ENCODE assay signal across 16 cellular contexts in the genomic region with DNA sequence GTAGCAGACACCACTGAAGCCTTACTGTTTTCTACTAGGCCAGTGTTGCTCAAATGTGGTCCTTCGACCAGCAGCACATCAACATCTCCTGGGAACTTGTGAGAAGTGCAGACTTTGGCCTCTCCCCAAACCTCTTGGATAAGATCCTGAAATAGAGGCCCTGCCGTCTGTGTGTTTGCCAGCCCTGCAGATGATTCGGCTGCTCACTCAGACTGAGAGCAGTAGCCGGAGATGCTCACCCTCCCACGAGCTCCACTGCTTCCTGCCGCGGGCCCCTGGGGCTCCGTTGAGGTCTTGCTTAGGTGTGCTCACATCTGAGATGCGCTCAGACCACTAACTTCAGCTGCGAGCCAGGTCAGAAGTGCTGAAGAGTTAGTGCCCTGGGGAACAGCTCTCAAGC.
DNase-seq lines count a peak whose midpoint lies in the region; ATAC-seq and TF ChIP-seq lines count a peak whose summit lies in the region.
"Had no signal": no experiment of that assay in that cellular context is flagged by ENCODE, and none has a peak within 500 bp of the region (broad histone marks: within the 10 kb centered on the region; RNA-seq: fewer than 3 reads in every experiment).

No MANE protein-coding gene starts in this region.

- H3K27me3 ChIP-seq in aorta (ENCODE audit: control insufficient read depth in 1 of 2, insufficient read depth in 2 of 2, low read length in 1 of 2), result no peaks in the 10 kb centered on the region

- intact Hi-C loops in Right ventricle myocardium superior (cut with DNase I), result no loop called here
- intact Hi-C loops in cardiac septum (cut with DNase I), result no loop called here
- intact Hi-C loops in left cardiac atrium (cut with DNase I), result no loop called here
- intact Hi-C loops in aorta (cut with DNase I), result no loop called here

- no peaks in the 10 kb centered on the region for H3K4me1 ChIP-seq in aorta (ENCODE audit: control insufficient read depth in 1 of 2, insufficient read depth in 2 of 2, low read length in 2 of 2)
- H3K4me1 ChIP-seq: A549, suprapubic skin had no signal

- H3K27ac Mint-ChIP-seq in HFFc6 (no peak overlapping the region), nephron progenitor cell (no peak overlapping the region)
- H3K27ac Mint-ChIP-seq: activated naive CD4-positive, alpha-beta T cell treated with anti-CD3 and anti-CD28 coated beads, Interleukin-2, amount 50 U/mL, for 24 hours had no signal

- H3K9me3 ChIP-seq in aorta (ENCODE audit: control insufficient read depth, low read length), result no peaks in the 10 kb centered on the region
- H3K9me3 ChIP-seq: suprapubic skin had no signal

- H3K9me3 Mint-ChIP-seq in HFFc6 (peaks cover 21% of the 10 kb centered on the region), nephron progenitor cell (peaks cover 15% of the 10 kb centered on the region)

- peaks cover 3% of the 10 kb centered on the region for H3K27me3 Mint-ChIP-seq in HFFc6 (ENCODE audit: insufficient read depth)
- H3K27me3 Mint-ChIP-seq in nephron progenitor cell (ENCODE audit: low read depth, poor library complexity), result no peaks in the 10 kb centered on the region

- H3K36me3 Mint-ChIP-seq in HFFc6 (ENCODE audit: low read depth), result no peaks in the 10 kb centered on the region
- H3K36me3 Mint-ChIP-seq in nephron progenitor cell (ENCODE audit: low read depth), result no peaks in the 10 kb centered on the region
- H3K36me3 Mint-ChIP-seq: activated naive CD4-positive, alpha-beta T cell treated with anti-CD3 and anti-CD28 coated beads, Interleukin-2, amount 50 U/mL, for 24 hours had no signal

- H3K4me3 ChIP-seq in aorta (ENCODE audit: low read length in 2 of 2), result no peak overlapping the region
- H3K4me3 ChIP-seq: A549, SK-N-MC, suprapubic skin had no signal

- ATAC-seq in Right ventricle myocardium superior (ENCODE audit: poor library complexity), result peak; percentile 82
- ATAC-seq in HG03575 (IDR thresholded peaks at IDR 0.05; ENCODE audit: extremely low read depth, insufficient number of reproducible peaks, low FRiP score, unreplicated experiment), result peak; percentile 55
- ATAC-seq in left cardiac atrium, result peak; percentile 87 to 89
- ATAC-seq in aorta (ENCODE audit: low FRiP score), result peak; percentile 19
- ATAC-seq: A549 had no signal

- WGBS in aorta, 2 donors, result 33 to 41% methylated on average over 10 of the region's 10 CpGs

- TF ChIP-seq CTCF in HFFc6 (IDR thresholded peaks at IDR 0.05) (no peak), nephron progenitor cell (IDR thresholded peaks at IDR 0.05) (no peak)

- H3K36me3 ChIP-seq in aorta (ENCODE audit: control insufficient read depth in 1 of 2, insufficient read depth in 2 of 2, low read length in 1 of 2), result no peaks in the 10 kb centered on the region
- H3K36me3 ChIP-seq: suprapubic skin had no signal

- H3K4me3 Mint-ChIP-seq in HFFc6 (no peak overlapping the region), nephron progenitor cell (no peak overlapping the region)
- H3K4me3 Mint-ChIP-seq: activated naive CD4-positive, alpha-beta T cell treated with anti-CD3 and anti-CD28 coated beads, Interleukin-2, amount 50 U/mL, for 24 hours had no signal

- H3K27ac ChIP-seq in aorta (ENCODE audit: low read depth in 1 of 2, low read length in 2 of 2), result no peak overlapping the region
- H3K27ac ChIP-seq: A549, SK-N-MC, suprapubic skin had no signal

- H3K4me1 Mint-ChIP-seq in HFFc6 (ENCODE audit: low read depth) (no peaks in the 10 kb centered on the region), nephron progenitor cell (peaks cover 5% of the 10 kb centered on the region)
- H3K4me1 Mint-ChIP-seq: activated naive CD4-positive, alpha-beta T cell treated with anti-CD3 and anti-CD28 coated beads, Interleukin-2, amount 50 U/mL, for 24 hours had no signal

- DNase-seq in Right ventricle myocardium superior (peak; percentile 58), cardiac septum (ENCODE audit: low spot score) (no peak), left cardiac atrium (peak; percentile 40), aorta (peak in 1 of 2 donors; percentile 54), activated gamma-delta T cell treated with Interleukin-2 at 50 U/mL for 16 hours (no peak), HFFc6 (no peak), nephron progenitor cell (no peak)
- DNase-seq: activated CD4-positive, alpha-beta T cell treated with anti-CD3 and anti-CD28 coated beads, Interleukin-2, amount 50 U/mL, for 4 hours; GDM1; NCI-H524 treated with DMSO at 0.1 percent for 48 hours; stimulated activated CD4-positive, alpha-beta T cell treated with anti-CD3 and anti-CD28 coated beads, Interleukin-2, amount 100 ng/mL, for 48 hours had no signal

Comparison
In these comparisons a context has a peak if more than half of its experiments do, and no peak if none do; other contexts are left out.
1. DNase-seq: peak in Right ventricle myocardium superior (single experiment) and left cardiac atrium (single experiment); none in cardiac septum (single experiment), activated gamma-delta T cell treated with Interleukin-2 at 50 U/mL for 16 hours (single experiment), HFFc6 (single experiment) and nephron progenitor cell (single experiment).
2. ATAC-seq: peak in every context shown above with its lines; median percentile 88 in left cardiac atrium; 82 in Right ventricle myocardium superior; 55 in HG03575; 19 in aorta.